8 cellular contexts compared by ENCODE assay signal in the genomic region with DNA sequence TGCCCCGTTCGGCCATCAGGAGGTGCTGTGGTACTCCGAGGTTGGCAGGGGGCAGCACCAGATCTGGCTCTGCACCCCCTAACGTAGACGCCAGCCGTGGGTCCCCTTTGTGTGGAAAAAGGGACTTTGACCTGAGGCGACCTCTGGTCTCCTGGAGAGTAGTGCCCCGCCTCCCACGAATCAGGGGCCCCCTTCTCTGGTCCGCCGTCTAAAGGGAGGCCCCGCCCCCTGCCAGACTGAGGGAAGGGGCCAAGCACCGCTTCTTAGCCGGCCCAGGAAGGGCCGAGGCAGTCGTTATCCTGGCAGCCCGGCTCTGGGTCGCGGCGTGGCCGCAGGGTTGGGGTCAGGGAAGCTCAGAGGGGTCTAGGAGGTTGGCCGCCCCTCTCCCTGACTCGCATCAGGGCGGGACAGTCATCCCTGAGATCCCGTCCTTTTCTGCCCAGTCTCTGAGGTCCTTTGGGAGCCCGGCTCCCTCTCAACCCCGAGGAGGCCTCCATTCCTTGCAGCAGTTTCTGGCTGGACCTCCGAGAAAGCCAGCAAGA. TPM values are rescaled to one million over a fixed set of nuclear protein-coding genes. Genes with fewer than 3 reads are reported as not detected.
DNase-seq lines count a peak whose midpoint lies in the region; ATAC-seq, FAIRE-seq and TF ChIP-seq lines count a peak whose summit lies in the region.

No MANE protein-coding gene starts in this region.

- H3K79me2 ChIP-seq in keratinocyte (ENCODE audit: control insufficient read depth, insufficient read depth, low read length) = peaks cover 41% of the 10 kb centered on the region

- H3K36me3 Mint-ChIP-seq in CD4-positive, CD25-positive, alpha-beta regulatory T cell = no peaks in the 10 kb centered on the region
- peaks cover 2% of the 10 kb centered on the region for H3K36me3 Mint-ChIP-seq in activated naive CD8-positive, alpha-beta T cell treated with anti-CD3 and anti-CD28 coated beads, Interleukin-2, amount 50 U/mL, for 24 hours (ENCODE audit: low read depth)

- H3K9me1 ChIP-seq in keratinocyte (ENCODE audit: control insufficient read depth, extremely low read depth, insufficient read depth, low read length) = peaks cover 3% of the 10 kb centered on the region

- peak; percentile 65 for TF ChIP-seq CTCF in HEK293 (tag by site-specific recombination; IDR thresholded peaks at IDR 0.05)
- peak in 1 of 3 experiments; percentile 38 for TF ChIP-seq CTCF in keratinocyte (optimal IDR thresholded peaks at IDR 0.05 in 1 of 3, IDR thresholded peaks at IDR 0.05 in 1 of 3, conservative IDR thresholded peaks at IDR 0.05 in 1 of 3; ENCODE audit: extremely low read depth in 1 of 3, insufficient read depth in 2 of 3, low read length in 3 of 3)

- H3K9me3 ChIP-seq in CD4-positive, CD25-positive, alpha-beta regulatory T cell (ENCODE audit: control insufficient read depth in 2 of 2, low read length in 2 of 2) = no peaks in the 10 kb centered on the region
- no peaks in the 10 kb centered on the region for H3K9me3 ChIP-seq in HEK293 (ENCODE audit: control insufficient read depth, insufficient read depth, low read depth, low read length)
- H3K9me3 ChIP-seq in keratinocyte (ENCODE audit: control insufficient read depth, low read depth, low read length) = no peaks in the 10 kb centered on the region

- POLR2A ChIA-PET in HEK293 (lab: Yijun Ruan, JAX) = interaction anchor here (0.6 to 3.2 kb wide), 9 partner anchors 15 to 371 kb away, joined by 3 to 17 read pairs (median 5); a partner anchor contains a TSS

- H3K27me3 Mint-ChIP-seq in CD4-positive, CD25-positive, alpha-beta regulatory T cell = no peaks in the 10 kb centered on the region
- H3K27me3 Mint-ChIP-seq in activated naive CD8-positive, alpha-beta T cell treated with anti-CD3 and anti-CD28 coated beads, Interleukin-2, amount 50 U/mL, for 24 hours = no peaks in the 10 kb centered on the region

- CTCF ChIA-PET in HEK293 (lab: Yijun Ruan, JAX) = interaction anchor here (0.5 to 1.7 kb wide), 8 partner anchors 11 to 1200 kb away, joined by 3 to 7 read pairs (median 4); a partner anchor contains a TSS

- peak overlapping the region; percentile 10 for H2AFZ ChIP-seq in keratinocyte (ENCODE audit: control insufficient read depth, low read length)

- no peak for ATAC-seq in CD4-positive, CD25-positive, alpha-beta regulatory T cell (ENCODE audit: low read depth in 2 of 2)
- ATAC-seq in activated naive CD8-positive, alpha-beta T cell treated with anti-CD3 and anti-CD28 coated beads, Interleukin-2, amount 50 U/mL, for 24 hours = peak; percentile 9
- ATAC-seq in HG03520 (IDR thresholded peaks at IDR 0.05; ENCODE audit: unreplicated experiment) = no peak
- ATAC-seq in GM21526 (IDR thresholded peaks at IDR 0.05; ENCODE audit: low FRiP score, unreplicated experiment) = no peak

- FAIRE-seq in keratinocyte (lab: Jason Lieb, UNC) = no peak

- H3K27ac Mint-ChIP-seq in CD4-positive, CD25-positive, alpha-beta regulatory T cell = peak overlapping the region in 1 of 3 donors; percentile 89
- H3K27ac Mint-ChIP-seq in activated naive CD8-positive, alpha-beta T cell treated with anti-CD3 and anti-CD28 coated beads, Interleukin-2, amount 50 U/mL, for 24 hours = peak overlapping the region; percentile 90

- peak overlapping the region; percentile 99 for H3K4me2 ChIP-seq in keratinocyte (ENCODE audit: control insufficient read depth, extremely low read depth, insufficient read depth, low read depth, low read length)

- no peaks in the 10 kb centered on the region for H4K20me1 ChIP-seq in keratinocyte (ENCODE audit: control insufficient read depth, extremely low read depth, insufficient read depth, low read length)

- H3K4me3 ChIP-seq in CD4-positive, CD25-positive, alpha-beta regulatory T cell (ENCODE audit: low read depth, low read length) = no peak overlapping the region
- peak overlapping the region; percentile 12 for H3K4me3 ChIP-seq in HEK293 (ENCODE audit: low read depth, low read length)
- peak overlapping the region in 2 of 3 experiments; percentile 52 to 89 for H3K4me3 ChIP-seq in keratinocyte (ENCODE audit: control insufficient read depth in 2 of 3, extremely low read depth in 1 of 3, insufficient read depth in 2 of 3, low read depth in 1 of 3, low read length in 3 of 3)

- peak overlapping the region; percentile 98 for H3K9ac ChIP-seq in keratinocyte (ENCODE audit: control insufficient read depth, extremely low read depth, insufficient read depth, low read length)

- peak overlapping the region; percentile 79 to 94 (median 86) for H3K4me3 Mint-ChIP-seq in CD4-positive, CD25-positive, alpha-beta regulatory T cell
- peak overlapping the region; percentile 75 for H3K4me3 Mint-ChIP-seq in activated naive CD8-positive, alpha-beta T cell treated with anti-CD3 and anti-CD28 coated beads, Interleukin-2, amount 50 U/mL, for 24 hours

- no peak for DNase-seq in CD4-positive, CD25-positive, alpha-beta regulatory T cell
- no peak for DNase-seq in activated naive CD8-positive, alpha-beta T cell treated with anti-CD3 and anti-CD28 coated beads, Interleukin-2, amount 50 U/mL, for 24 hours
- DNase-seq in keratinocyte (ENCODE audit: low read depth, low spot score) (no peak), substantia nigra (lab: John Stamatoyannopoulos, UW) (peak in 1 of 49 donors; percentile 70), NCI-H128 (lab: John Stamatoyannopoulos, UW; ENCODE audit: unreplicated experiment) (no peak)

- H3K36me3 ChIP-seq in CD4-positive, CD25-positive, alpha-beta regulatory T cell (ENCODE audit: control insufficient read depth, insufficient read depth, low read length) = peaks cover 10% of the 10 kb centered on the region
- H3K36me3 ChIP-seq in HEK293 (ENCODE audit: control insufficient read depth in 2 of 2, insufficient read depth in 1 of 2, low read length in 2 of 2) (peaks cover 3 to 63% of the 10 kb centered on the region in 2 experiments; a peak in 2 of 3 replicates), keratinocyte (ENCODE audit: control insufficient read depth in 2 of 2, extremely low read depth in 1 of 2, insufficient read depth in 2 of 2, low read length in 2 of 2) (peaks cover 22 to 36% of the 10 kb centered on the region in 2 experiments)

- H3K27me3 ChIP-seq in CD4-positive, CD25-positive, alpha-beta regulatory T cell (ENCODE audit: control insufficient read depth, insufficient read depth, low read length) = no peaks in the 10 kb centered on the region
- H3K27me3 ChIP-seq in keratinocyte (ENCODE audit: control insufficient read depth, extremely low read depth, insufficient read depth, low read length) = no peaks in the 10 kb centered on the region

- dilution Hi-C loops in keratinocyte (cut with MboI; ENCODE audit: extremely low pct_ligation_motif_present, low sequenced_read_pairs) = no loop called here

- no peaks in the 10 kb centered on the region for H3K9me3 Mint-ChIP-seq in CD4-positive, CD25-positive, alpha-beta regulatory T cell
- H3K9me3 Mint-ChIP-seq in activated naive CD8-positive, alpha-beta T cell treated with anti-CD3 and anti-CD28 coated beads, Interleukin-2, amount 50 U/mL, for 24 hours = no peaks in the 10 kb centered on the region

- peaks cover 34% of the 10 kb centered on the region for H3K4me1 ChIP-seq in CD4-positive, CD25-positive, alpha-beta regulatory T cell (ENCODE audit: control insufficient read depth, insufficient read depth, low read length, poor library complexity, severe bottlenecking)
- H3K4me1 ChIP-seq in HEK293 (ENCODE audit: control insufficient read depth, insufficient read depth, low read length) (peaks cover 3% of the 10 kb centered on the region; the same call in 1 of the 2 replicates), keratinocyte (ENCODE audit: control insufficient read depth, extremely low read depth, insufficient read depth, low read length) (peaks cover 38% of the 10 kb centered on the region)

- peaks cover 5 to 51% (median 13%) of the 10 kb centered on the region in 4 donors for H3K4me1 Mint-ChIP-seq in CD4-positive, CD25-positive, alpha-beta regulatory T cell
- peaks cover 32% of the 10 kb centered on the region for H3K4me1 Mint-ChIP-seq in activated naive CD8-positive, alpha-beta T cell treated with anti-CD3 and anti-CD28 coated beads, Interleukin-2, amount 50 U/mL, for 24 hours

- H3K27ac ChIP-seq in CD4-positive, CD25-positive, alpha-beta regulatory T cell (ENCODE audit: insufficient read depth, low read length, poor library complexity, severe bottlenecking) = peak overlapping the region; percentile 76
- H3K27ac ChIP-seq in HEK293 (ENCODE audit: extremely low read depth, low read depth, low read length) (no peak overlapping the region; the same call in 1 of the 2 replicates), keratinocyte (ENCODE audit: control insufficient read depth, insufficient read depth, low read length) (peak overlapping the region; percentile 99), substantia nigra (ENCODE audit: low read depth, low read length, poor library complexity, severe bottlenecking) (peak overlapping the region; percentile 97)

RNA-seq across cellular contexts. Expression of a gene that starts 0.6 kb away (rescaled TPM):
- 1.5 TPM for total RNA-seq in CD4-positive, CD25-positive, alpha-beta regulatory T cell
- 1 to 10 TPM; 2.7 to 6.5 (median 5.1) TPM for polyA plus RNA-seq in CD4-positive, CD25-positive, alpha-beta regulatory T cell
- 42.8 to 71.8 TPM (median 44.8 TPM) in 3 replicates for polyA plus RNA-seq in keratinocyte
- 5.2 TPM for polyA plus RNA-seq in keratinocyte (2011; ENCODE audit: low read depth)
- 27.2 and 52.8 TPM in 2 replicates for polyA plus RNA-seq in keratinocyte (2011; cell fraction: cytosol; rRNA removed)
- polyA plus RNA-seq in keratinocyte (2011; cell fraction: nucleus; rRNA removed) = 50.1 and 70.2 TPM in 2 replicates
- polyA plus RNA-seq in keratinocyte (2012; ENCODE audit: low replicate concordance) = 29.0 and 39.5 TPM in 2 replicates
- 44.9 to 108 TPM (median 61.0 TPM) in 3 replicates for polyA minus RNA-seq in keratinocyte
- polyA minus RNA-seq in keratinocyte (2011; cell fraction: cytosol; rRNA and poly(A)+ RNA removed) = 67.0 TPM
- 55.2 and 58.9 TPM in 2 replicates for polyA minus RNA-seq in keratinocyte (2011; cell fraction: nucleus; rRNA and poly(A)+ RNA removed)

RNA-seq across cellular contexts. Expression of a gene that starts 6.1 kb away (rescaled TPM):
- total RNA-seq in CD4-positive, CD25-positive, alpha-beta regulatory T cell = 17.5 TPM
- 10 to 100 TPM; 44.6 to 55.6 (median 49.9) TPM for polyA plus RNA-seq in CD4-positive, CD25-positive, alpha-beta regulatory T cell
- 28.0 to 47.8 TPM (median 30.5 TPM) in 3 replicates for polyA plus RNA-seq in keratinocyte
- polyA plus RNA-seq in keratinocyte (2011; ENCODE audit: low read depth) = 16.9 TPM
- polyA plus RNA-seq in keratinocyte (2011; cell fraction: cytosol; rRNA removed) = 30.5 and 33.1 TPM in 2 replicates
- 26.5 and 26.9 TPM in 2 replicates for polyA plus RNA-seq in keratinocyte (2011; cell fraction: nucleus; rRNA removed)
- 26.0 and 26.1 TPM in 2 replicates for polyA plus RNA-seq in keratinocyte (2012; ENCODE audit: low replicate concordance)
- polyA minus RNA-seq in keratinocyte = 15.1 to 25.8 TPM (median 20.7 TPM) in 3 replicates
- 18.8 TPM for polyA minus RNA-seq in keratinocyte (2011; cell fraction: cytosol; rRNA and poly(A)+ RNA removed)
- 5.8 and 9.9 TPM in 2 replicates for polyA minus RNA-seq in keratinocyte (2011; cell fraction: nucleus; rRNA and poly(A)+ RNA removed)

RNA-seq across cellular contexts. Expression of a gene that starts 18.5 kb away (rescaled TPM):
- total RNA-seq in CD4-positive, CD25-positive, alpha-beta regulatory T cell = 0.35 TPM
- under 1 TPM in 3 of 4 donors, not detected in 1; 0.07 to 0.31 (median 0.10) TPM for polyA plus RNA-seq in CD4-positive, CD25-positive, alpha-beta regulatory T cell
- polyA plus RNA-seq in keratinocyte = 13.9 to 24.5 TPM (median 15.3 TPM) in 3 replicates
- polyA plus RNA-seq in keratinocyte (2011; ENCODE audit: low read depth) = 5.8 TPM
- 13.3 and 14.8 TPM in 2 replicates for polyA plus RNA-seq in keratinocyte (2011; cell fraction: cytosol; rRNA removed)
- polyA plus RNA-seq in keratinocyte (2011; cell fraction: nucleus; rRNA removed) = 56.6 and 77.5 TPM in 2 replicates
- 16.2 and 17.9 TPM in 2 replicates for polyA plus RNA-seq in keratinocyte (2012; ENCODE audit: low replicate concordance)
- 20.5 to 37.4 TPM (median 20.7 TPM) in 3 replicates for polyA minus RNA-seq in keratinocyte
- polyA minus RNA-seq in keratinocyte (2011; cell fraction: cytosol; rRNA and poly(A)+ RNA removed) = 16.7 TPM
- polyA minus RNA-seq in keratinocyte (2011; cell fraction: nucleus; rRNA and poly(A)+ RNA removed) = 25.2 and 27.6 TPM in 2 replicates

RNA-seq across cellular contexts. Expression of a gene that starts 18.7 kb away (rescaled TPM):
- total RNA-seq in CD4-positive, CD25-positive, alpha-beta regulatory T cell = 76.0 TPM
- polyA plus RNA-seq in CD4-positive, CD25-positive, alpha-beta regulatory T cell = 10 to 100 TPM; 48.4 to 67.4 (median 54.7) TPM
- 28.5 to 42.5 TPM (median 30.7 TPM) in 3 replicates for polyA plus RNA-seq in keratinocyte
- 17.7 TPM for polyA plus RNA-seq in keratinocyte (2011; ENCODE audit: low read depth)
- 22.6 and 33.6 TPM in 2 replicates for polyA plus RNA-seq in keratinocyte (2011; cell fraction: cytosol; rRNA removed)
- 38.7 and 45.7 TPM in 2 replicates for polyA plus RNA-seq in keratinocyte (2011; cell fraction: nucleus; rRNA removed)
- 24.4 and 28.4 TPM in 2 replicates for polyA plus RNA-seq in keratinocyte (2012; ENCODE audit: low replicate concordance)
- polyA minus RNA-seq in keratinocyte = 9.5 to 13.8 TPM (median 10.2 TPM) in 3 replicates
- 20.3 TPM for polyA minus RNA-seq in keratinocyte (2011; cell fraction: cytosol; rRNA and poly(A)+ RNA removed)
- polyA minus RNA-seq in keratinocyte (2011; cell fraction: nucleus; rRNA and poly(A)+ RNA removed) = 13.5 and 16.1 TPM in 2 replicates

RNA-seq across cellular contexts. Expression of a gene that starts 22.7 kb away (rescaled TPM):
- 2.4 TPM for total RNA-seq in CD4-positive, CD25-positive, alpha-beta regulatory T cell
- polyA plus RNA-seq in CD4-positive, CD25-positive, alpha-beta regulatory T cell = 1 to 10 TPM; 1.8 to 8.3 (median 5.6) TPM
- polyA plus RNA-seq in keratinocyte = 6.6 to 15.6 TPM (median 10.3 TPM) in 3 replicates
- 1.3 TPM for polyA plus RNA-seq in keratinocyte (2011; ENCODE audit: low read depth)
- polyA plus RNA-seq in keratinocyte (2011; cell fraction: cytosol; rRNA removed) = 8.8 and 15.8 TPM in 2 replicates
- 14.3 and 18.5 TPM in 2 replicates for polyA plus RNA-seq in keratinocyte (2011; cell fraction: nucleus; rRNA removed)
- polyA plus RNA-seq in keratinocyte (2012; ENCODE audit: low replicate concordance) = 3.2 and 9.2 TPM in 2 replicates
- 5.2 to 15.4 TPM (median 14.1 TPM) in 3 replicates for polyA minus RNA-seq in keratinocyte
- 15.5 TPM for polyA minus RNA-seq in keratinocyte (2011; cell fraction: cytosol; rRNA and poly(A)+ RNA removed)
- 7.7 and 8.8 TPM in 2 replicates for polyA minus RNA-seq in keratinocyte (2011; cell fraction: nucleus; rRNA and poly(A)+ RNA removed)

Comparison
In these comparisons a context has a peak if more than half of its experiments do, and no peak if none do; other contexts are left out.
1. RNA of a gene that starts 18.5 kb away (polyA plus RNA-seq): 5.8 to 77.5 TPM in keratinocyte; 0.07 to 0.31 TPM in CD4-positive, CD25-positive, alpha-beta regulatory T cell; every median in the first group is over 4 times any median in the second.